ENCODE assay signal across 22 cellular contexts in genomic region chr1:117585086-117585485, GRCh38. TPM values are rescaled to one million over a fixed set of nuclear protein-coding genes. Genes with fewer than 3 reads are reported as not detected.
A peak's percentile ranks its signal among the peaks of the same experiment; 100 is the strongest.
DNase-seq lines count a peak whose midpoint lies in the region; ATAC-seq and TF ChIP-seq lines count a peak whose summit lies in the region.
"Had no signal": no experiment of that assay in that cellular context is flagged by ENCODE, and none has a peak within 500 bp of the region (broad histone marks: within the 10 kb centered on the region; RNA-seq: fewer than 3 reads in every experiment).

No MANE protein-coding gene starts in this region.

- H3K9me3 ChIP-seq in upper lobe of right lung = no peaks in the 10 kb centered on the region
- no peaks in the 10 kb centered on the region for H3K9me3 ChIP-seq in breast epithelium
- H3K9me3 ChIP-seq: BLaER1, HAP-1 had no signal

- no peaks in the 10 kb centered on the region for H3K36me3 Mint-ChIP-seq in activated T-cell treated with anti-CD3 and anti-CD28 coated beads, Interleukin-2, amount 50 U/mL, for 24 hours (ENCODE audit: low read depth)
- H3K36me3 Mint-ChIP-seq in activated T-cell treated with anti-CD3 and anti-CD28 coated beads, Interleukin-2, amount 50 U/mL, for 72 hours (ENCODE audit: insufficient read depth in 2 of 2) = no peaks in the 10 kb centered on the region
- H3K36me3 Mint-ChIP-seq in activated B cell treated with CpG ODN at 0.5 μM for 24 hours (ENCODE audit: low read depth) = no peaks in the 10 kb centered on the region
- H3K36me3 Mint-ChIP-seq: CD8-positive, alpha-beta memory T cell had no signal

- H3K36me3 ChIP-seq in upper lobe of right lung (no peaks in the 10 kb centered on the region), breast epithelium (no peaks in the 10 kb centered on the region)
- H3K36me3 ChIP-seq: BLaER1, HAP-1 had no signal

- H3K4me3 Mint-ChIP-seq in activated T-cell treated with anti-CD3 and anti-CD28 coated beads, Interleukin-2, amount 50 U/mL, for 24 hours = no peak overlapping the region
- H3K4me3 Mint-ChIP-seq in activated T-cell treated with anti-CD3 and anti-CD28 coated beads, Interleukin-2, amount 50 U/mL, for 72 hours = no peak overlapping the region
- no peak overlapping the region for H3K4me3 Mint-ChIP-seq in activated B cell treated with CpG ODN at 0.5 μM for 24 hours
- H3K4me3 Mint-ChIP-seq: B cell; CD4-positive, alpha-beta T cell; CD8-positive, alpha-beta memory T cell; HFFc6 had no signal

- TF ChIP-seq CTCF in activated B cell treated with CpG ODN at 0.5 μM for 24 hours (IDR thresholded peaks at IDR 0.05) = no peak
- TF ChIP-seq CTCF in upper lobe of right lung (IDR thresholded peaks at IDR 0.05) = no peak
- no peak for TF ChIP-seq CTCF in breast epithelium (IDR thresholded peaks at IDR 0.05)

- intact Hi-C loops in activated B cell treated with CpG ODN at 0.5 μM for 24 hours (cut with micrococcal nuclease) = loop anchor here (2.0 kb wide), 1 partner anchor 14 kb away; no protein-coding TSS in a partner anchor
- intact Hi-C loops in posterior vena cava (cut with DNase I) = loop anchor here in 1 of 2 donors (5.0 kb wide), 1 partner anchor 783 kb away; no protein-coding TSS in a partner anchor
- intact Hi-C loops in upper lobe of right lung (cut with DNase I) = no loop called here
- intact Hi-C loops in breast epithelium (cut with DNase I; ENCODE audit: low total_unique reads) = loop anchor here (5.0 kb wide), 1 partner anchor 1548 kb away; no protein-coding TSS in a partner anchor

- TF ChIP-seq POLR2A in breast epithelium (IDR thresholded peaks at IDR 0.05) = no peak

- no peaks in the 10 kb centered on the region for H3K4me1 Mint-ChIP-seq in activated T-cell treated with anti-CD3 and anti-CD28 coated beads, Interleukin-2, amount 50 U/mL, for 24 hours (ENCODE audit: low read depth)
- H3K4me1 Mint-ChIP-seq in activated T-cell treated with anti-CD3 and anti-CD28 coated beads, Interleukin-2, amount 50 U/mL, for 72 hours (ENCODE audit: low read depth) = no peaks in the 10 kb centered on the region
- H3K4me1 Mint-ChIP-seq in activated B cell treated with CpG ODN at 0.5 μM for 24 hours = no peaks in the 10 kb centered on the region
- H3K4me1 Mint-ChIP-seq: B cell had no signal

- H3K27me3 Mint-ChIP-seq in activated T-cell treated with anti-CD3 and anti-CD28 coated beads, Interleukin-2, amount 50 U/mL, for 24 hours = no peaks in the 10 kb centered on the region
- no peaks in the 10 kb centered on the region for H3K27me3 Mint-ChIP-seq in activated T-cell treated with anti-CD3 and anti-CD28 coated beads, Interleukin-2, amount 50 U/mL, for 72 hours (ENCODE audit: low read depth)
- no peaks in the 10 kb centered on the region for H3K27me3 Mint-ChIP-seq in activated B cell treated with CpG ODN at 0.5 μM for 24 hours
- H3K27me3 Mint-ChIP-seq: CD4-positive, alpha-beta T cell had no signal

- H3K9me3 Mint-ChIP-seq in activated T-cell treated with anti-CD3 and anti-CD28 coated beads, Interleukin-2, amount 50 U/mL, for 24 hours = no peaks in the 10 kb centered on the region
- H3K9me3 Mint-ChIP-seq in activated T-cell treated with anti-CD3 and anti-CD28 coated beads, Interleukin-2, amount 50 U/mL, for 72 hours = peaks cover 0 to 2% of the 10 kb centered on the region in 2 donors
- no peaks in the 10 kb centered on the region for H3K9me3 Mint-ChIP-seq in activated B cell treated with CpG ODN at 0.5 μM for 24 hours
- H3K9me3 Mint-ChIP-seq: CD4-positive, alpha-beta T cell; CD8-positive, alpha-beta memory T cell; HFFc6 had no signal

- H3K4me3 ChIP-seq in upper lobe of right lung (no peak overlapping the region), breast epithelium (no peak overlapping the region)
- H3K4me3 ChIP-seq: BLaER1, GM12878, HAP-1 had no signal

- H3K27me3 ChIP-seq in upper lobe of right lung (no peaks in the 10 kb centered on the region), breast epithelium (no peaks in the 10 kb centered on the region)
- H3K27me3 ChIP-seq: BLaER1 had no signal

- no peak for ATAC-seq in activated T-cell treated with anti-CD3 and anti-CD28 coated beads, Interleukin-2, amount 50 U/mL, for 72 hours (replicated peaks in 1 of 2)
- ATAC-seq in activated B cell treated with CpG ODN at 0.5 μM for 24 hours (ENCODE audit: low read depth) (no peak), upper lobe of right lung (no peak), HG02642 (IDR thresholded peaks at IDR 0.05; ENCODE audit: poor library complexity, unreplicated experiment) (no peak), GM21576 (IDR thresholded peaks at IDR 0.05; ENCODE audit: unreplicated experiment) (no peak)
- ATAC-seq: GM12878 had no signal

- POLR2A ChIA-PET in activated B cell treated with CpG ODN at 0.5 μM for 24 hours (lab: Charles Lee) = no interaction called here

- H3K27ac Mint-ChIP-seq in activated T-cell treated with anti-CD3 and anti-CD28 coated beads, Interleukin-2, amount 50 U/mL, for 24 hours = no peak overlapping the region
- H3K27ac Mint-ChIP-seq in activated T-cell treated with anti-CD3 and anti-CD28 coated beads, Interleukin-2, amount 50 U/mL, for 72 hours = no peak overlapping the region
- H3K27ac Mint-ChIP-seq in activated B cell treated with CpG ODN at 0.5 μM for 24 hours = no peak overlapping the region
- H3K27ac Mint-ChIP-seq: B cell; CD4-positive, alpha-beta T cell; HFFc6 had no signal

- H3K4me1 ChIP-seq in upper lobe of right lung = no peaks in the 10 kb centered on the region
- H3K4me1 ChIP-seq in breast epithelium = no peaks in the 10 kb centered on the region
- H3K4me1 ChIP-seq: BLaER1, HAP-1 had no signal

- H3K27ac ChIP-seq in upper lobe of right lung = no peak overlapping the region
- no peak overlapping the region for H3K27ac ChIP-seq in breast epithelium
- H3K27ac ChIP-seq: 22Rv1, BLaER1, C4-2B had no signal

- DNase-seq in activated T-cell treated with anti-CD3 and anti-CD28 coated beads, Interleukin-2, amount 50 U/mL, for 24 hours = peak; percentile 7
- no peak for DNase-seq in activated T-cell treated with anti-CD3 and anti-CD28 coated beads, Interleukin-2, amount 50 U/mL, for 72 hours
- DNase-seq in activated B cell treated with CpG ODN at 0.5 μM for 24 hours (peak; percentile 10), posterior vena cava (ENCODE audit: low spot score) (peak; percentile 67), upper lobe of right lung (peak; percentile 30), breast epithelium (ENCODE audit: low spot score in 2 of 2) (no peak)
- DNase-seq: CD4-positive, alpha-beta T cell; CD8-positive, alpha-beta memory T cell; DMS 273 treated with DMSO at 0.1 percent for 48 hours; DMS79; EL; GDM1; GOT3; HFFc6 had no signal

- CTCF ChIA-PET in activated B cell treated with CpG ODN at 0.5 μM for 24 hours (lab: Charles Lee) = no interaction called here

RNA-seq across cellular contexts. Expression of gene TENT5C, which starts 20.8 kb away (rescaled TPM):
- 10 to 100 TPM; 22.5 to 36.3 TPM for total RNA-seq in activated T-cell treated with anti-CD3 and anti-CD28 coated beads, Interleukin-2, amount 50 U/mL, for 72 hours
- total RNA-seq in activated B cell treated with CpG ODN at 0.5 μM for 24 hours = 56.2 and 59.3 TPM in 2 replicates
- total RNA-seq in posterior vena cava = 10 to 100 TPM in 1 of 2 donors, 1 to 10 TPM in 1; 3.6 to 12.4 TPM
- total RNA-seq in upper lobe of right lung = 13.7 TPM
- total RNA-seq in breast epithelium = 10 to 100 TPM in 2 of 3 donors, 1 to 10 TPM in 1; 4.0 to 10.2 (median 10.2) TPM

Comparison
In these comparisons a context has a peak if more than half of its experiments do, and no peak if none do; other contexts are left out.
1. DNase-seq: peak in activated T-cell treated with anti-CD3 and anti-CD28 coated beads, Interleukin-2, amount 50 U/mL, for 24 hours (single experiment), activated B cell treated with CpG ODN at 0.5 μM for 24 hours (single experiment), posterior vena cava (single experiment) and upper lobe of right lung (single experiment); none in activated T-cell treated with anti-CD3 and anti-CD28 coated beads, Interleukin-2, amount 50 U/mL, for 72 hours (0 of 2) and breast epithelium (0 of 2).